11 cellular contexts compared by ENCODE assay signal in the genomic region with DNA sequence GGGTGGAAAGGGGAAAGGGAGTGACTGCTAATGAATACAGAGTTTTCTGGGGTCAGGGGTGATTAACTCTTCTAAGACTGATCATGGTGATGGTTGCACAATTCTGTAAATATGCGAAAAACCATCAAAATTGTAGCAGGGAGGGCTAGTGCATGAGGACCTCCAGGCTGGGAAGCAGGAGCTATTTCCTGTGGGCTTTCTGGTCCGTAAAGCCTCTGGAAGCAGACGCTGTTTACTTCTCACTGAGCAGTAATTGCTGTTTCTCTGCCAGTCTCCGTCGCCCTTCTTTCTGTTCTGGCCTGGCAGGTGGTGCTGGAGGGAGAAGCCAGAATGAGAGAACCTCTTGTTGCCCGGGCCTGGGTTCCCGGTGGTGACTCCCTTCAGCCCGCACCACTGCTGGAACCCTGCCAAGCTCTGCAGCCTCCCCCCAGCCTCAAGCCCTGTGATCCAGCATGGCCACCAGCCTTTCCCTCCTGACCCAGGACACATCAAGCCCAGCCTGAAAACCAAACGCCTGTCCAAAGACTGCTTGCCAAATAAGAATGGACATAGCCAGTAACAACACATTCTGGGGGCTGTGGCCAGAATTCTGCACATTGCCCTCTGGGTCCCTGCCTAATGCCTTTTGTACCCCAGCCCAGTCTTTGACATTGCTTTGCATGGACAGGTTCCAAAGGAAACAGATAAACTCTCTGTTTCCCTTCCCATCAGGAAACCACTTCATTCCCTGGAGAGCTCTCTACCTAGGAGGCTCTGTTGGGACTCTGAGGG.
A peak's percentile ranks its signal among the peaks of the same experiment; 100 is the strongest.
DNase-seq lines count a peak whose midpoint lies in the region; ATAC-seq, FAIRE-seq and TF ChIP-seq lines count a peak whose summit lies in the region.
"Had no signal": no experiment of that assay in that cellular context is flagged by ENCODE, and none has a peak within 500 bp of the region (broad histone marks: within the 10 kb centered on the region; RNA-seq: fewer than 3 reads in every experiment).

No MANE protein-coding gene starts in this region.

- intact Hi-C loops in endothelial cell of umbilical vein (cut with micrococcal nuclease), result no loop called here

- no peak overlapping the region for H2AFZ ChIP-seq in endothelial cell of umbilical vein (ENCODE audit: low read depth, low read length)

- CTCF ChIA-PET in endothelial cell of umbilical vein (lab: Charles Lee) (interaction anchor here (0.7 to 1.8 kb wide), 8 partner anchors 29 to 185 kb away, joined by 3 to 5 read pairs (median 3); no protein-coding TSS in a partner anchor), T-cell (lab: Charles Lee) (no interaction called here), WTC11 (lab: Charles Lee) (no interaction called here)

- H3K4me3 ChIP-seq in endothelial cell of umbilical vein (replicated peaks in 1 of 3; ENCODE audit: insufficient read depth in 1 of 3, low read depth in 1 of 3, low read length in 3 of 3), result no peak overlapping the region

- no peaks in the 10 kb centered on the region for H3K9me3 ChIP-seq in endothelial cell of umbilical vein (replicated peaks; ENCODE audit: control insufficient read depth, insufficient read depth, low read length)

- no peak for TF ChIP-seq POLR2A in endothelial cell of umbilical vein (IDR thresholded peaks at IDR 0.05; ENCODE audit: low read depth, low read length)

- no peak overlapping the region for H3K4me3 Mint-ChIP-seq in T-helper 2 cell treated with Interferon-gamma antibody and Interleukin-4, amounts not matched to agents 5 μg/mL and 100 μg/mL, for 36 hours
- H3K4me3 Mint-ChIP-seq in T-cell (no peak overlapping the region), WTC11 (no peak overlapping the region)
- H3K4me3 Mint-ChIP-seq: CD8-positive, alpha-beta memory T cell had no signal

- ATAC-seq in T-cell (replicated peaks in 1 of 4), result no peak
- no peak for ATAC-seq in WTC11

- no peaks in the 10 kb centered on the region for H3K4me1 Mint-ChIP-seq in T-helper 2 cell treated with Interferon-gamma antibody and Interleukin-4, amounts not matched to agents 5 μg/mL and 100 μg/mL, for 36 hours (ENCODE audit: low read depth)
- H3K4me1 Mint-ChIP-seq in T-cell, result no peaks in the 10 kb centered on the region
- H3K4me1 Mint-ChIP-seq in WTC11, result peaks cover 3% of the 10 kb centered on the region; the same call in 1 of the 2 replicates
- H3K4me1 Mint-ChIP-seq: CD8-positive, alpha-beta memory T cell had no signal

- H4K20me1 ChIP-seq in endothelial cell of umbilical vein (replicated peaks; ENCODE audit: control insufficient read depth, extremely low read depth, insufficient read depth, low read length), result no peaks in the 10 kb centered on the region

- H3K9me1 ChIP-seq in endothelial cell of umbilical vein (replicated peaks; ENCODE audit: control insufficient read depth, extremely low read depth, insufficient read depth, low read length), result no peaks in the 10 kb centered on the region

- dilution Hi-C loops in endothelial cell of umbilical vein (cut with MboI; ENCODE audit: extremely low pct_ligation_motif_present, low sequenced_read_pairs), result no loop called here

- no peaks in the 10 kb centered on the region for H3K79me2 ChIP-seq in endothelial cell of umbilical vein (ENCODE audit: control insufficient read depth, insufficient read depth, low read length)

- DNase-seq in C1 segment of cervical spinal cord (lab: John Stamatoyannopoulos, UW) (peak in 13 of 14 donors; percentile 22 to 91 (median 66)), NCI-H2227 treated with DMSO at 0.1 percent for 48 hours (lab: John Stamatoyannopoulos, UW) (peak; percentile 33), endothelial cell of umbilical vein (ENCODE audit: low read depth, low spot score) (peak; percentile 73), occipital lobe (lab: John Stamatoyannopoulos, UW) (peak; percentile 63), T-cell (no peak), MV-4-11 (lab: John Stamatoyannopoulos, UW) (no peak), WTC11 (ENCODE audit: low spot score) (no peak)
- DNase-seq in T-helper 2 cell treated with Interferon-gamma antibody and Interleukin-4, amounts not matched to agents 5 μg/mL and 100 μg/mL, for 36 hours (ENCODE audit: low spot score), result no peak
- DNase-seq: CD8-positive, alpha-beta memory T cell; SW 1271 had no signal

- no peak overlapping the region for H3K27ac ChIP-seq in endothelial cell of umbilical vein (ENCODE audit: insufficient read depth, low read depth, low read length)

- FAIRE-seq in endothelial cell of umbilical vein (lab: Jason Lieb, UNC), result peak; percentile 81

- H3K9me3 Mint-ChIP-seq in T-helper 2 cell treated with Interferon-gamma antibody and Interleukin-4, amounts not matched to agents 5 μg/mL and 100 μg/mL, for 36 hours, result no peaks in the 10 kb centered on the region
- no peaks in the 10 kb centered on the region for H3K9me3 Mint-ChIP-seq in T-cell
- H3K9me3 Mint-ChIP-seq in WTC11, result no peaks in the 10 kb centered on the region
- H3K9me3 Mint-ChIP-seq: activated T-helper 2 cell treated with anti-CD3 and anti-CD28 coated beads, Interferon-gamma antibody, Interleukin-2, Interleukin-4, amounts not matched to agents 10 μg/mL and 5 μg/mL and 100 μg/mL, durations not matched to agents 14 hours and 24 hours and 36 hours; CD8-positive, alpha-beta memory T cell had no signal

- H3K27me3 ChIP-seq in endothelial cell of umbilical vein (ENCODE audit: control insufficient read depth in 2 of 2, insufficient read depth in 2 of 2, low read length in 2 of 2), result no peaks in the 10 kb centered on the region

- H3K27me3 Mint-ChIP-seq in T-helper 2 cell treated with Interferon-gamma antibody and Interleukin-4, amounts not matched to agents 5 μg/mL and 100 μg/mL, for 36 hours (ENCODE audit: low read depth), result peaks cover 9% of the 10 kb centered on the region
- H3K27me3 Mint-ChIP-seq in T-cell (peaks cover 30 to 36% of the 10 kb centered on the region in 2 donors), WTC11 (ENCODE audit: low read depth) (no peaks in the 10 kb centered on the region; the same call in 1 of the 2 replicates)

- no peak overlapping the region for H3K27ac Mint-ChIP-seq in T-helper 2 cell treated with Interferon-gamma antibody and Interleukin-4, amounts not matched to agents 5 μg/mL and 100 μg/mL, for 36 hours
- H3K27ac Mint-ChIP-seq in T-cell (no peak overlapping the region), WTC11 (no peak overlapping the region)
- H3K27ac Mint-ChIP-seq: activated T-helper 2 cell treated with anti-CD3 and anti-CD28 coated beads, Interferon-gamma antibody, Interleukin-2, Interleukin-4, amounts not matched to agents 10 μg/mL and 5 μg/mL and 100 μg/mL, durations not matched to agents 14 hours and 24 hours and 36 hours; CD8-positive, alpha-beta memory T cell had no signal

- H3K36me3 ChIP-seq in endothelial cell of umbilical vein (ENCODE audit: control insufficient read depth in 2 of 2, extremely low read depth in 1 of 2, insufficient read depth in 2 of 2, low read length in 2 of 2), result no peaks in the 10 kb centered on the region

- no peaks in the 10 kb centered on the region for H3K36me3 Mint-ChIP-seq in T-helper 2 cell treated with Interferon-gamma antibody and Interleukin-4, amounts not matched to agents 5 μg/mL and 100 μg/mL, for 36 hours (ENCODE audit: low read depth)
- H3K36me3 Mint-ChIP-seq in T-cell (no peaks in the 10 kb centered on the region), WTC11 (no peaks in the 10 kb centered on the region)
- H3K36me3 Mint-ChIP-seq: CD8-positive, alpha-beta memory T cell had no signal

- POLR2A ChIA-PET in endothelial cell of umbilical vein (lab: Charles Lee) (no interaction called here), T-cell (lab: Charles Lee) (no interaction called here), WTC11 (lab: Charles Lee) (no interaction called here)

- H3K9ac ChIP-seq in endothelial cell of umbilical vein (replicated peaks; ENCODE audit: extremely low read depth, insufficient read depth, low read length), result no peak overlapping the region

- TF ChIP-seq CTCF in endothelial cell of umbilical vein (IDR thresholded peaks at IDR 0.05; ENCODE audit: extremely low read depth in 1 of 2, insufficient read depth in 1 of 2, low read depth in 1 of 2, low read length in 2 of 2) (no peak), WTC11 (IDR thresholded peaks at IDR 0.05) (no peak)

- no TSS peak for BruUV-seq in endothelial cell of umbilical vein (replicated peaks; lab: Mats Ljungman, UMichigan)

- peaks cover 24% of the 10 kb centered on the region for H3K4me1 ChIP-seq in endothelial cell of umbilical vein (ENCODE audit: control insufficient read depth, extremely low read depth, insufficient read depth, low read length)

- H3K4me2 ChIP-seq in endothelial cell of umbilical vein (ENCODE audit: insufficient read depth, low read length), result peak overlapping the region; percentile 5

TF ChIP-seq in endothelial cell of umbilical vein, 7 proteins besides CTCF, POLR2A, EP300 and RAD21 (continues in another document):
- TF ChIP-seq FOS (IDR thresholded peaks at IDR 0.05; ENCODE audit: borderline replicate concordance, insufficient read depth, low read length) (no peak), JUN (IDR thresholded peaks at IDR 0.05; ENCODE audit: borderline replicate concordance, insufficient read depth, insufficient read length, low read depth) (no peak), MYC (IDR thresholded peaks at IDR 0.05; ENCODE audit: low read depth, low read length) (no peak), EZH2 (IDR thresholded peaks at IDR 0.05; ENCODE audit: borderline replicate concordance, low read depth, low read length, severe bottlenecking) (no peak), POLR2AphosphoS5 (IDR thresholded peaks at IDR 0.05; ENCODE audit: insufficient read depth, low read depth, low read length) (no peak)
- TF ChIP-seq, protein P1, sequence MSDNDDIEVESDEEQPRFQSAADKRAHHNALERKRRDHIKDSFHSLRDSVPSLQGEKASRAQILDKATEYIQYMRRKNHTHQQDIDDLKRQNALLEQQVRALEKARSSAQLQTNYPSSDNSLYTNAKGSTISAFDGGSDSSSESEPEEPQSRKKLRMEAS (IDR thresholded peaks at IDR 0.05; ENCODE audit: insufficient read depth, insufficient read length), result no peak

Comparison
In these comparisons a context has a peak if more than half of its experiments do, and no peak if none do; other contexts are left out.
1. DNase-seq: peak in C1 segment of cervical spinal cord (13 of 14), NCI-H2227 treated with DMSO at 0.1 percent for 48 hours (single experiment), endothelial cell of umbilical vein (single experiment) and occipital lobe (single experiment); none in T-helper 2 cell treated with Interferon-gamma antibody and Interleukin-4, amounts not matched to agents 5 μg/mL and 100 μg/mL, for 36 hours (single experiment), T-cell (0 of 34), MV-4-11 (single experiment) and WTC11 (single experiment).